ENCODE assay signal across 8 cellular contexts in genomic region chr11:1693327-1694063, GRCh38. TPM values are rescaled to one million over a fixed set of nuclear protein-coding genes. Genes with fewer than 3 reads are reported as not detected.
DNase-seq lines count a peak whose midpoint lies in the region; ATAC-seq and TF ChIP-seq lines count a peak whose summit lies in the region.

No MANE protein-coding gene starts in this region.

- H3K27ac ChIP-seq in A673 (ENCODE audit: low read depth, low read length, poor library complexity, severe bottlenecking) = peak overlapping the region; percentile 42

- no peaks in the 10 kb centered on the region for H3K27me3 ChIP-seq in A673 (replicated peaks; ENCODE audit: insufficient read depth, low read depth, low read length, poor library complexity)

- H3K36me3 ChIP-seq in A673 (ENCODE audit: insufficient read depth, low read length, poor library complexity, severe bottlenecking) = no peaks in the 10 kb centered on the region

- ATAC-seq in GM19324 (IDR thresholded peaks at IDR 0.05; ENCODE audit: low FRiP score, unreplicated experiment) (peak; percentile 23), left lobe of liver (peak; percentile 44), HG03565 (IDR thresholded peaks at IDR 0.05; ENCODE audit: unreplicated experiment) (no peak)

- H3K4me3 ChIP-seq in A673 (ENCODE audit: low read depth, low read length, poor library complexity, severe bottlenecking) = peak overlapping the region; percentile 50

- intact Hi-C loops in A673 (cut with micrococcal nuclease; ENCODE audit: unreplicated experiment) = loop anchor here (1.0 to 2.0 kb wide), 3 partner anchors 139 to 463 kb away; no protein-coding TSS in a partner anchor

- CTCF ChIA-PET in A673 (lab: Charles Lee) = interaction anchor here (0.6 to 2.4 kb wide), 7 partner anchors 14 to 463 kb away, joined by 3 to 101 read pairs (median 5); no protein-coding TSS in a partner anchor

- no peaks in the 10 kb centered on the region for H3K4me1 ChIP-seq in A673 (ENCODE audit: insufficient read depth, low read length, poor library complexity, severe bottlenecking)

- POLR2A ChIA-PET in A673 (lab: Charles Lee; ENCODE audit: low non-redundant PET) = no interaction called here

- peak; percentile 78 for DNase-seq in A673 (ENCODE audit: low spot score)
- peak; percentile 55 for DNase-seq in NCI-H2196 treated with DMSO at 0.1 percent for 48 hours (lab: John Stamatoyannopoulos, UW; ENCODE audit: unreplicated experiment)
- peak; percentile 57 to 67 for DNase-seq in activated CD4-positive, alpha-beta T cell treated with anti-CD3 and anti-CD28 coated beads, Interleukin-2, amount 50 U/mL, for 4 hours
- DNase-seq in dermis blood vessel endothelial cell = peak; percentile 82
- DNase-seq in left lobe of liver (ENCODE audit: low spot score) = peak; percentile 83
- peak; percentile 61 to 78 for DNase-seq in stimulated activated CD4-positive, alpha-beta T cell treated with anti-CD3 and anti-CD28 coated beads, Interleukin-1b, Interleukin-23, amount 100 ng/mL, for 4 hours (ENCODE audit: low read depth in 2 of 2)

- peak; percentile 90 for TF ChIP-seq CTCF in A673 (conservative IDR thresholded peaks at IDR 0.05; ENCODE audit: low read depth, low read length)

- H3K9me3 ChIP-seq in A673 (ENCODE audit: low read depth, low read length, poor library complexity, severe bottlenecking) = no peaks in the 10 kb centered on the region

- BruUV-seq in A673 (replicated peaks; lab: Mats Ljungman, UMichigan) = no TSS peak

RNA-seq across cellular contexts. Expression of gene KRTAP5-6, which starts 3.5 kb away (rescaled TPM):
- total RNA-seq in A673 (2021) (not detected in 2 replicates), dermis blood vessel endothelial cell (0.28 TPM in 1 of 2 replicates, not detected in the other), left lobe of liver (1.4 TPM)

RNA-seq across cellular contexts. Expression of gene IFITM10, which starts 56.9 kb away (rescaled TPM):
- total RNA-seq in A673 (2021) = 0.24 TPM in 1 of 2 replicates, not detected in the other
- 0.33 and 1.5 TPM in 2 replicates for total RNA-seq in dermis blood vessel endothelial cell
- total RNA-seq in left lobe of liver = 15.7 TPM
